In genomic region chr5:121572061-121572460, GRCh38 we compare ENCODE assay signal across 34 cellular contexts.
"Had no signal": no experiment of that assay in that cellular context is flagged by ENCODE, and none has a peak within 500 bp of the region (broad histone marks: within the 10 kb centered on the region; RNA-seq: fewer than 3 reads in every experiment).

No MANE protein-coding gene starts in this region.

- ATAC-seq: activated CD8-positive, alpha-beta memory T cell treated with anti-CD3 and anti-CD28 coated beads, Interleukin-2, amount 10 ng/mL, durations not matched to agents 7 days and 5 days; activated naive CD8-positive, alpha-beta T cell treated with anti-CD3 and anti-CD28 coated beads, Interleukin-2, amount 50 U/mL, for 24 hours; PC-3 had no signal

- DNase-seq: activated B cell treated with CpG ODN at 0.5 μM for 24 hours; activated CD4-positive, alpha-beta memory T cell treated with anti-CD3 and anti-CD28 coated beads, Interleukin-2, amount 10 ng/mL, durations not matched to agents 7 days and 5 days; activated CD4-positive, alpha-beta T cell treated with anti-CD3 and anti-CD28 coated beads for 4 hours; activated CD4-positive, CD25-positive, alpha-beta regulatory T cell treated with anti-CD3 and anti-CD28 coated beads, Interleukin-2, amount 50 U/mL, for 72 hours; activated CD8-positive, alpha-beta memory T cell treated with anti-CD3 and anti-CD28 coated beads for 24 hours; activated CD8-positive, alpha-beta memory T cell treated with anti-CD3 and anti-CD28 coated beads, Interleukin-2, amount 10 ng/mL, durations not matched to agents 7 days and 5 days; activated CD8-positive, alpha-beta memory T cell treated with anti-CD3 and anti-CD28 coated beads, Interleukin-2, amount 50 U/mL, for 48 hours; activated effector memory CD4-positive, alpha-beta T cell treated with Interleukin-2 at 50 U/mL for 16 hours; activated naive CD4-positive, alpha-beta T cell treated with anti-CD3 and anti-CD28 coated beads, Interleukin-2, amount 10 ng/mL, durations not matched to agents 7 days and 5 days; activated naive CD8-positive, alpha-beta T cell treated with anti-CD3 and anti-CD28 coated beads, Interleukin-2, amount 50 U/mL, for 24 hours; activated T-cell treated with anti-CD3 and anti-CD28 coated beads, Interleukin-2, amount 50 U/mL, for 48 hours; amygdala; NCI-H1092 treated with DMSO at 0.1 percent for 48 hours; NCI-H1417; NCI-H146; NCI-H187; NCI-H2029 treated with DMSO at 0.1 percent for 48 hours; NCI-H2107; NCI-H2171; NCI-H510A; NCI-H526; NCI-H748 treated with DMSO at 0.1 percent for 48 hours; NK-92 treated with Interleukin-12 subunit alpha and Interleukin-12 subunit beta, amount 100 ng/mL, for 24 hours; PC-3; Peyer's patch; RPMI8226; SHP77 treated with DMSO at 0.1 percent for 48 hours; SK-N-SH; T-helper 1 cell; T-helper 2 cell; T-helper 9 cell had no signal

- H3K4me3 ChIP-seq: ascending aorta, cardiac muscle cell, Peyer's patch, SJSA1 had no signal
